Comparison of ENCODE assay signal across 1 cellular context in the genomic region with DNA sequence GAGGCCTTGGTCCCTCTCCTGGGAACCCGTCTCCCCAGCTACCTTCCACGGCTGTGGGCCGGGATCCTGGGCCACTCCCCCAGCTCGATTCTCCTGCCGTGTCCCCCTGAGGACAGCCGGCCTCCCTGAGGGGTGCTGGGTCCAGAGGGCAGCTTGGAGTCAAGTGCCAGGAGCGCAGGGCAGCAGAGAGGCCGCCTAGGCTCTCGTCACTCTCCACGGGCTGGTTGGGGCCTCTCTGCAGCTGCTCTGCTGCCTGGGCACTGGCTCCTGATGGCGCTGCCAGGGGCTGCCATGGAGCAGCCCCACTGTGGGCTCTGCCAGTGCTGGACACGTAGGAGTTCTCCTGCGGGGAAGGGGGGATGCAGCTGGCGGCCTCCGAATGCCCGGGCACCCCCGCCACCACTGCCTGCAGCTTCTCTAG.
TF ChIP-seq lines count a peak whose summit lies in the region.

No MANE protein-coding gene starts in this region.

TF ChIP-seq in HepG2, 621 proteins besides CTCF, POLR2A, EP300 and RAD21 (continued from another document):
- no peak for TF ChIP-seq CENPT (CRISPR knock-in tag; IDR thresholded peaks at IDR 0.05; ENCODE audit: low read depth)
- TF ChIP-seq HOXA3 (CRISPR knock-in tag; IDR thresholded peaks at IDR 0.05) = no peak
- TF ChIP-seq, protein P1, sequence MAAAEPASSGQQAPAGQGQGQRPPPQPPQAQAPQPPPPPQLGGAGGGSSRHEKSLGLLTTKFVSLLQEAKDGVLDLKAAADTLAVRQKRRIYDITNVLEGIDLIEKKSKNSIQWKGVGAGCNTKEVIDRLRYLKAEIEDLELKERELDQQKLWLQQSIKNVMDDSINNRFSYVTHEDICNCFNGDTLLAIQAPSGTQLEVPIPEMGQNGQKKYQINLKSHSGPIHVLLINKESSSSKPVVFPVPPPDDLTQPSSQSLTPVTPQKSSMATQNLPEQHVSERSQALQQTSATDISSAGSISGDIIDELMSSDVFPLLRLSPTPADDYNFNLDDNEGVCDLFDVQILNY (CRISPR knock-in tag; conservative IDR thresholded peaks at IDR 0.05) = no peak
